In the genomic region with DNA sequence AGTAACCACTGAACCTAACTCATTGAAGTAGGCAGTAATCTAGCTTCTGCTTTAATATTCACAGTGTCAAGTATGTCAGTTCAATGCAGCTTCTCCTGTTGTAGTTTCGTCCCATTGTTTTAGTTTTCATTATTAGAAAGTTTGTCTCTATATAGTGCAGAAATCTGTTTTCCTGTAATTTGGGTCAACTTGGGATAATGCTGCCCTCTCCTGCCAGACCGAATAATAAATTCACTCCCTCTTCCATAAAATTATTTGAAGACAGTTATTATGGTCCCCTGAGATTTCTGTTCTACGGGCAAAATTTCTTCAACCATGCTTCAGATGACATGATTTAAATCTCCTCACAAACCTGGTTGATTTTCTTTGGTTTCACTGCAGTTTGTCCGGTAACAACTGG, we compare ENCODE assay signal across 27 cellular contexts. TPM values are rescaled to one million over a fixed set of nuclear protein-coding genes. Genes with fewer than 3 reads are reported as not detected.
DNase-seq lines count a peak whose midpoint lies in the region; ATAC-seq, FAIRE-seq and TF ChIP-seq lines count a peak whose summit lies in the region.
"Had no signal": no experiment of that assay in that cellular context is flagged by ENCODE, and none has a peak within 500 bp of the region (broad histone marks: within the 10 kb centered on the region; RNA-seq: fewer than 3 reads in every experiment).

No MANE protein-coding gene starts in this region.

- H3K4me3 ChIP-seq in A549 = no peak overlapping the region
- no peak overlapping the region for H3K4me3 ChIP-seq in GM23248
- no peak overlapping the region for H3K4me3 ChIP-seq in brain microvascular endothelial cell (ENCODE audit: low read depth, low read length)
- H3K4me3 ChIP-seq in Karpas-422 (ENCODE audit: low read length) = no peak overlapping the region
- H3K4me3 ChIP-seq in upper lobe of left lung = no peak overlapping the region
- H3K4me3 ChIP-seq: right atrium auricular region had no signal

- H3K79me2 ChIP-seq in GM23248 (ENCODE audit: insufficient read depth) = no peaks in the 10 kb centered on the region
- no peaks in the 10 kb centered on the region for H3K79me2 ChIP-seq in Karpas-422 (ENCODE audit: low read length)

- H3F3A ChIP-seq in GM23248 (ENCODE audit: insufficient read depth) = no peaks in the 10 kb centered on the region

- H3K27me3 ChIP-seq in GM23248 (replicated peaks; ENCODE audit: insufficient read depth) (no peaks in the 10 kb centered on the region), brain microvascular endothelial cell (replicated peaks) (no peaks in the 10 kb centered on the region), foreskin keratinocyte (no peaks in the 10 kb centered on the region), Karpas-422 (ENCODE audit: low read length) (no peaks in the 10 kb centered on the region), upper lobe of left lung (no peaks in the 10 kb centered on the region)
- H3K27me3 ChIP-seq: right atrium auricular region had no signal

- no peak for DNase-seq in A549 (ENCODE audit: low read depth in 1 of 2, low spot score in 1 of 2)
- DNase-seq in GM23248 = no peak
- no peak for DNase-seq in brain microvascular endothelial cell
- DNase-seq in foreskin keratinocyte = no peak
- no peak for DNase-seq in Karpas-422
- DNase-seq in upper lobe of left lung = no peak
- no peak for DNase-seq in GM12892 (ENCODE audit: insufficient read length)
- DNase-seq: activated CD4-positive, CD25-positive, alpha-beta regulatory T cell treated with anti-CD3 and anti-CD28 coated beads, Interleukin-2, amount 50 U/mL, for 72 hours; activated CD8-positive, alpha-beta memory T cell treated with anti-CD3 and anti-CD28 coated beads for 24 hours; activated naive CD4-positive, alpha-beta T cell treated with anti-CD3 and anti-CD28 coated beads, Interleukin-2, amount 10 ng/mL, durations not matched to agents 7 days and 5 days; activated T-cell treated with anti-CD3 and anti-CD28 coated beads, Interleukin-2, amount 50 U/mL, for 48 hours; aorta; endodermal cell; MV-4-11; NCI-H1930; nucleus accumbens; stimulated activated CD4-positive, alpha-beta T cell treated with anti-CD3 and anti-CD28 coated beads, Interleukin-12 subunit alpha, Interleukin-12 subunit beta, amount 100 ng/mL, for 4 hours; SW 1271 had no signal

- TF ChIP-seq POLR2A in A549 (IDR thresholded peaks at IDR 0.05; ENCODE audit: low read length) = no peak
- no peak for TF ChIP-seq POLR2A in upper lobe of left lung (IDR thresholded peaks at IDR 0.05)
- no peak for TF ChIP-seq POLR2A in GM12892 (IDR thresholded peaks at IDR 0.05; ENCODE audit: low read depth, low read length)

- no peak overlapping the region for H3K4me2 ChIP-seq in A549
- no peak overlapping the region for H3K4me2 ChIP-seq in GM23248 (ENCODE audit: unreplicated experiment)
- no peak overlapping the region for H3K4me2 ChIP-seq in Karpas-422 (ENCODE audit: low read depth, low read length, poor library complexity, severe bottlenecking)

- in situ Hi-C loops in GM23248 (cut with MboI) (no loop called here), brain microvascular endothelial cell (cut with HindIII; ENCODE audit: low pct_ligation_motif_present, low sequenced_read_pairs) (no loop called here)

- ATAC-seq in A549 (no peak), foreskin keratinocyte (no peak), HG03571 (IDR thresholded peaks at IDR 0.05; ENCODE audit: unreplicated experiment) (no peak), upper lobe of left lung (ENCODE audit: low FRiP score in 2 of 2) (no peak)

- H3K9me2 ChIP-seq in GM23248 (ENCODE audit: insufficient read depth) (no peaks in the 10 kb centered on the region), Karpas-422 (replicated peaks; ENCODE audit: insufficient read depth, low read length) (no peaks in the 10 kb centered on the region)

- TF ChIP-seq RAD21 in A549 (conservative IDR thresholded peaks at IDR 0.05 in 1 of 2, IDR thresholded peaks at IDR 0.05 in 1 of 2) = 0 out of 5 replicates have a peak, but pooled peaks of 1 of the 2 experiments have one; percentile 6

- H2AFZ ChIP-seq in GM23248 (peak overlapping the region; percentile 14; the same call in 1 of the 2 replicates), Karpas-422 (ENCODE audit: low read length) (no peak overlapping the region)

- H3K4me1 ChIP-seq in A549 = no peaks in the 10 kb centered on the region
- no peaks in the 10 kb centered on the region for H3K4me1 ChIP-seq in GM23248 (ENCODE audit: insufficient read depth)
- no peaks in the 10 kb centered on the region for H3K4me1 ChIP-seq in foreskin keratinocyte
- H3K4me1 ChIP-seq in Karpas-422 (ENCODE audit: low read length) = no peaks in the 10 kb centered on the region
- no peaks in the 10 kb centered on the region for H3K4me1 ChIP-seq in upper lobe of left lung
- H3K4me1 ChIP-seq: right atrium auricular region had no signal

- H3K9ac ChIP-seq in GM23248 = no peak overlapping the region
- no peak overlapping the region for H3K9ac ChIP-seq in Karpas-422 (ENCODE audit: low read length)

- 27% methylated on average over 4 of the region's 4 CpGs for WGBS in A549 (ENCODE audit: missing lambda C conversion rate)
- WGBS in GM23248 (ENCODE audit: low coverage in 1 of 2, low lambda C conversion rate in 2 of 2, missing lambda C conversion rate in 2 of 2), 2 experiments = 5 to 15% methylated on average over 3 to 4 of the region's 4 CpGs
- WGBS in upper lobe of left lung, 2 donors = 46 to 49% methylated on average over 4 of the region's 4 CpGs

- CTCF ChIA-PET in A549 (lab: Yijun Ruan, JAX) = no interaction called here

- TF ChIP-seq CTCF in A549 (IDR thresholded peaks at IDR 0.05) = no peak
- TF ChIP-seq CTCF in brain microvascular endothelial cell (IDR thresholded peaks at IDR 0.05; ENCODE audit: low read depth, low read length, missing control alignments) = peak; percentile 6
- peak; percentile 24 for TF ChIP-seq CTCF in foreskin keratinocyte (conservative IDR thresholded peaks at IDR 0.05)
- TF ChIP-seq CTCF in upper lobe of left lung (IDR thresholded peaks at IDR 0.05) = no peak

- TF ChIP-seq EP300 in A549 (IDR thresholded peaks at IDR 0.05) (no peak), upper lobe of left lung (IDR thresholded peaks at IDR 0.05) (no peak)

- no peaks in the 10 kb centered on the region for H3K9me3 ChIP-seq in A549
- no peaks in the 10 kb centered on the region for H3K9me3 ChIP-seq in GM23248 (ENCODE audit: low read depth)
- H3K9me3 ChIP-seq in Karpas-422 (ENCODE audit: low read length) = no peaks in the 10 kb centered on the region
- H3K9me3 ChIP-seq in upper lobe of left lung = no peaks in the 10 kb centered on the region
- H3K9me3 ChIP-seq: right atrium auricular region had no signal

- no peak overlapping the region for H3K27ac ChIP-seq in A549
- H3K27ac ChIP-seq in GM23248 = no peak overlapping the region
- no peak overlapping the region for H3K27ac ChIP-seq in brain microvascular endothelial cell
- no peak overlapping the region for H3K27ac ChIP-seq in foreskin keratinocyte
- no peak overlapping the region for H3K27ac ChIP-seq in Karpas-422 (ENCODE audit: low read length)
- H3K27ac ChIP-seq in upper lobe of left lung = no peak overlapping the region
- H3K27ac ChIP-seq: right atrium auricular region had no signal

- H4K20me1 ChIP-seq in GM23248 (ENCODE audit: insufficient read depth) (no peaks in the 10 kb centered on the region), Karpas-422 (ENCODE audit: insufficient read depth, low read depth, low read length) (no peaks in the 10 kb centered on the region)

- FAIRE-seq in A549 (lab: Jason Lieb, UNC) (peak; percentile 93), GM12892 (lab: Jason Lieb, UNC) (no peak)
- FAIRE-seq: A204.1, frontal cortex, keratinocyte had no signal

- POLR2A ChIA-PET in A549 (lab: Yijun Ruan, JAX) = no interaction called here

- H3K36me3 ChIP-seq in GM23248 (ENCODE audit: low read depth) = no peaks in the 10 kb centered on the region
- no peaks in the 10 kb centered on the region for H3K36me3 ChIP-seq in brain microvascular endothelial cell (replicated peaks)
- no peaks in the 10 kb centered on the region for H3K36me3 ChIP-seq in Karpas-422 (ENCODE audit: insufficient read depth, low read length)
- H3K36me3 ChIP-seq in upper lobe of left lung = no peaks in the 10 kb centered on the region
- H3K36me3 ChIP-seq: right atrium auricular region had no signal

TF ChIP-seq in A549, 52 proteins besides CTCF, POLR2A, EP300 and RAD21 (continues in another document):
- no peak for TF ChIP-seq NFE2L2 (conservative IDR thresholded peaks at IDR 0.05; ENCODE audit: low read length)

RNA-seq across cellular contexts. Expression of a gene that starts 4.6 kb away (rescaled TPM):
- polyA plus RNA-seq in A549 (2011; rRNA removed) = not detected in 2 replicates
- not detected in 2 replicates for polyA plus RNA-seq in A549 (2012; cell fraction: cytosol; rRNA removed)
- not detected in 2 replicates for polyA plus RNA-seq in A549 (2012; cell fraction: nucleus; rRNA removed)
- polyA plus RNA-seq in A549 (2017; fragmentation: RNase III; extraction: RNeasy Plus Mini Kit Qiagen cat#74134 plus additional on column Dnase treatment) = not detected in 3 replicates
- polyA minus RNA-seq in A549 (2011; rRNA and poly(A)+ RNA removed) = not detected in 2 replicates
- not detected in 2 replicates for total RNA-seq in GM23248 (2014; rRNA removed; shearing (Covaris generic))
- polyA plus RNA-seq in GM23248 (2016; fragmentation: Nextera tagmentation; extraction: Ambion mirVana) = not detected in 2 replicates
- not detected in 2 replicates for total RNA-seq in foreskin keratinocyte
- polyA plus RNA-seq in foreskin keratinocyte = not detected in 2 replicates
- total RNA-seq in Karpas-422 (2014; rRNA removed; shearing (Covaris generic); ENCODE audit: low replicate concordance) = not detected in 2 replicates
- total RNA-seq in upper lobe of left lung = not detected
- not detected for polyA plus RNA-seq in GM12892 (2012; ENCODE audit: missing spikeins)
- total RNA-seq: aorta, endodermal cell, frontal cortex, lung microvascular endothelial cell, NCI-H460, right atrium auricular region, ureter had no signal
- polyA plus RNA-seq: aorta, IgD-negative memory B cell, keratinocyte had no signal

RNA-seq across cellular contexts. Expression of a gene that starts 51.0 kb away (rescaled TPM):
- 0.04 and 0.05 TPM in 2 replicates for polyA plus RNA-seq in A549 (2011; rRNA removed)
- under 0.01 TPM in 1 of 2 replicates, not detected in the other for polyA plus RNA-seq in A549 (2012; cell fraction: cytosol; rRNA removed)
- polyA plus RNA-seq in A549 (2012; cell fraction: nucleus; rRNA removed) = not detected in 2 replicates
- polyA plus RNA-seq in A549 (2017; fragmentation: RNase III; extraction: RNeasy Plus Mini Kit Qiagen cat#74134 plus additional on column Dnase treatment) = 0.01 TPM in 1 of 3 replicates, not detected in the others
- polyA minus RNA-seq in A549 (2011; rRNA and poly(A)+ RNA removed) = not detected in 2 replicates
- total RNA-seq in GM23248 (2014; rRNA removed; shearing (Covaris generic)) = 2.3 and 2.4 TPM in 2 replicates
- 1.0 and 1.1 TPM in 2 replicates for polyA plus RNA-seq in GM23248 (2016; fragmentation: Nextera tagmentation; extraction: Ambion mirVana)
- total RNA-seq in foreskin keratinocyte = 0.04 TPM in 1 of 2 replicates, not detected in the other
- 0.01 TPM in 1 of 2 replicates, not detected in the other for polyA plus RNA-seq in foreskin keratinocyte
- not detected in 2 replicates for total RNA-seq in Karpas-422 (2014; rRNA removed; shearing (Covaris generic); ENCODE audit: low replicate concordance)
- total RNA-seq in upper lobe of left lung = 1 to 10 TPM; 2.9 to 9.7 (median 3.5) TPM
- polyA plus RNA-seq in GM12892 (2012; ENCODE audit: missing spikeins) = not detected
- polyA plus RNA-seq: IgD-negative memory B cell, keratinocyte had no signal

Comparison
In these comparisons a context has a peak if more than half of its experiments do, and no peak if none do; other contexts are left out.
1. CTCF ChIP-seq: peak in brain microvascular endothelial cell (single experiment) and foreskin keratinocyte (single experiment); none in A549 (single experiment) and upper lobe of left lung (0 of 6).